In genomic region chr7:28389504-28390385, GRCh38 we compare ENCODE assay signal across 8 cellular contexts. TPM values are rescaled to one million over a fixed set of nuclear protein-coding genes. Genes with fewer than 3 reads are reported as not detected.
DNase-seq lines count a peak whose midpoint lies in the region; ATAC-seq, FAIRE-seq and TF ChIP-seq lines count a peak whose summit lies in the region.

No MANE protein-coding gene starts in this region.

- H3F3A ChIP-seq in SU-DHL-6 (ENCODE audit: insufficient read depth), result no peaks in the 10 kb centered on the region

- FAIRE-seq in frontal cortex (lab: Jason Lieb, UNC), result peak; percentile 96

- H3K4me2 ChIP-seq in SU-DHL-6 (ENCODE audit: low read depth, low read length, poor library complexity, severe bottlenecking), result peak overlapping the region; percentile 45

- no peaks in the 10 kb centered on the region for H3K36me3 Mint-ChIP-seq in activated T-helper 2 cell treated with anti-CD3 and anti-CD28 coated beads, Interferon-gamma antibody, Interleukin-2, Interleukin-4, amounts not matched to agents 10 μg/mL and 5 μg/mL and 100 μg/mL, durations not matched to agents 14 hours and 24 hours and 36 hours (ENCODE audit: low read depth)
- H3K36me3 Mint-ChIP-seq in stimulated activated memory B cell treated with anti-CD40 and anti-IgM and Interleukin-4, amounts not matched to agents 10 μg/mL and 1 μg/mL and 100 μg/mL, for 72 hours, result no peaks in the 10 kb centered on the region
- H3K36me3 Mint-ChIP-seq in activated naive CD4-positive, alpha-beta T cell treated with anti-CD3 and anti-CD28 coated beads for 36 hours (ENCODE audit: low read depth), result no peaks in the 10 kb centered on the region

- H3K27me3 ChIP-seq in SU-DHL-6 (ENCODE audit: low read length), result no peaks in the 10 kb centered on the region

- no peak overlapping the region for H3K27ac ChIP-seq in SU-DHL-6 (ENCODE audit: low read depth, low read length)

- no peaks in the 10 kb centered on the region for H4K20me1 ChIP-seq in SU-DHL-6 (ENCODE audit: low read depth, low read length)

- no peaks in the 10 kb centered on the region for H3K36me3 ChIP-seq in SU-DHL-6 (ENCODE audit: low read length)

- TF ChIP-seq CTCF in GM12864 (IDR thresholded peaks at IDR 0.05; ENCODE audit: low read depth, low read length, missing control alignments) (peak; percentile 58), SU-DHL-6 (IDR thresholded peaks at IDR 0.05; ENCODE audit: insufficient read depth, low read length, poor library complexity, severe bottlenecking) (peak; percentile 98)

- ATAC-seq in stimulated activated memory B cell treated with anti-CD40 and anti-IgM and Interleukin-4, amounts not matched to agents 10 μg/mL and 1 μg/mL and 100 μg/mL, for 72 hours, result no peak

- H3K9me3 Mint-ChIP-seq in activated T-helper 2 cell treated with anti-CD3 and anti-CD28 coated beads, Interferon-gamma antibody, Interleukin-2, Interleukin-4, amounts not matched to agents 10 μg/mL and 5 μg/mL and 100 μg/mL, durations not matched to agents 14 hours and 24 hours and 36 hours, result no peaks in the 10 kb centered on the region
- H3K9me3 Mint-ChIP-seq in stimulated activated memory B cell treated with anti-CD40 and anti-IgM and Interleukin-4, amounts not matched to agents 10 μg/mL and 1 μg/mL and 100 μg/mL, for 72 hours, result no peaks in the 10 kb centered on the region
- no peaks in the 10 kb centered on the region for H3K9me3 Mint-ChIP-seq in activated naive CD4-positive, alpha-beta T cell treated with anti-CD3 and anti-CD28 coated beads for 36 hours

- H3K4me3 Mint-ChIP-seq in activated T-helper 2 cell treated with anti-CD3 and anti-CD28 coated beads, Interferon-gamma antibody, Interleukin-2, Interleukin-4, amounts not matched to agents 10 μg/mL and 5 μg/mL and 100 μg/mL, durations not matched to agents 14 hours and 24 hours and 36 hours (ENCODE audit: low read depth), result no peak overlapping the region
- no peak overlapping the region for H3K4me3 Mint-ChIP-seq in stimulated activated memory B cell treated with anti-CD40 and anti-IgM and Interleukin-4, amounts not matched to agents 10 μg/mL and 1 μg/mL and 100 μg/mL, for 72 hours
- no peak overlapping the region for H3K4me3 Mint-ChIP-seq in activated naive CD4-positive, alpha-beta T cell treated with anti-CD3 and anti-CD28 coated beads for 36 hours

- H3K4me3 ChIP-seq in GM12864 (ENCODE audit: low read depth, low read length) (no peak overlapping the region), SU-DHL-6 (ENCODE audit: insufficient read depth, low read length, poor library complexity, severe bottlenecking) (no peak overlapping the region)

- no peaks in the 10 kb centered on the region for H3K79me2 ChIP-seq in SU-DHL-6 (ENCODE audit: insufficient read depth, low read length)

- CTCF ChIA-PET in activated naive CD4-positive, alpha-beta T cell treated with anti-CD3 and anti-CD28 coated beads for 36 hours (lab: Charles Lee), result interaction anchor here (0.5 to 1.3 kb wide), 12 partner anchors 20 to 469 kb away, joined by 3 to 6 read pairs (median 3); no protein-coding TSS in a partner anchor

- DNase-seq in GM12864 (ENCODE audit: low read depth), result peak; percentile 37
- peak; percentile 25 for DNase-seq in NCI-H128 (lab: John Stamatoyannopoulos, UW; ENCODE audit: unreplicated experiment)
- DNase-seq in frontal cortex (ENCODE audit: low spot score in 2 of 2), result no peak
- DNase-seq in pons (ENCODE audit: low spot score), result peak; percentile 92
- DNase-seq in activated T-helper 2 cell treated with anti-CD3 and anti-CD28 coated beads, Interferon-gamma antibody, Interleukin-2, Interleukin-4, amounts not matched to agents 10 μg/mL and 5 μg/mL and 100 μg/mL, durations not matched to agents 14 hours and 24 hours and 36 hours (ENCODE audit: low spot score), result no peak
- DNase-seq in activated naive CD4-positive, alpha-beta T cell treated with anti-CD3 and anti-CD28 coated beads for 36 hours, result no peak

- H3K9me2 ChIP-seq in SU-DHL-6 (replicated peaks; ENCODE audit: insufficient read depth, low read length), result no peaks in the 10 kb centered on the region

- no peaks in the 10 kb centered on the region for H3K9me3 ChIP-seq in SU-DHL-6 (ENCODE audit: insufficient read depth, low read length)

- H3K4me1 Mint-ChIP-seq in activated T-helper 2 cell treated with anti-CD3 and anti-CD28 coated beads, Interferon-gamma antibody, Interleukin-2, Interleukin-4, amounts not matched to agents 10 μg/mL and 5 μg/mL and 100 μg/mL, durations not matched to agents 14 hours and 24 hours and 36 hours (ENCODE audit: low read depth), result no peaks in the 10 kb centered on the region
- H3K4me1 Mint-ChIP-seq in stimulated activated memory B cell treated with anti-CD40 and anti-IgM and Interleukin-4, amounts not matched to agents 10 μg/mL and 1 μg/mL and 100 μg/mL, for 72 hours, result peaks cover 8% of the 10 kb centered on the region
- H3K4me1 Mint-ChIP-seq in activated naive CD4-positive, alpha-beta T cell treated with anti-CD3 and anti-CD28 coated beads for 36 hours (ENCODE audit: low read depth), result peaks cover 2% of the 10 kb centered on the region

- H3K27me3 Mint-ChIP-seq in activated T-helper 2 cell treated with anti-CD3 and anti-CD28 coated beads, Interferon-gamma antibody, Interleukin-2, Interleukin-4, amounts not matched to agents 10 μg/mL and 5 μg/mL and 100 μg/mL, durations not matched to agents 14 hours and 24 hours and 36 hours (ENCODE audit: low read depth), result peaks cover 28% of the 10 kb centered on the region
- H3K27me3 Mint-ChIP-seq in stimulated activated memory B cell treated with anti-CD40 and anti-IgM and Interleukin-4, amounts not matched to agents 10 μg/mL and 1 μg/mL and 100 μg/mL, for 72 hours, result peaks cover 25% of the 10 kb centered on the region
- H3K27me3 Mint-ChIP-seq in activated naive CD4-positive, alpha-beta T cell treated with anti-CD3 and anti-CD28 coated beads for 36 hours (ENCODE audit: low read depth), result peaks cover 31% of the 10 kb centered on the region

- intact Hi-C loops in activated T-helper 2 cell treated with anti-CD3 and anti-CD28 coated beads, Interferon-gamma antibody, Interleukin-2, Interleukin-4, amounts not matched to agents 10 μg/mL and 5 μg/mL and 100 μg/mL, durations not matched to agents 14 hours and 24 hours and 36 hours (cut with micrococcal nuclease), result loop anchor here (1.0 kb wide), 2 partner anchors 237 to 465 kb away; no protein-coding TSS in a partner anchor
- intact Hi-C loops in activated naive CD4-positive, alpha-beta T cell treated with anti-CD3 and anti-CD28 coated beads for 36 hours (cut with micrococcal nuclease), result loop anchor here (1.0 to 2.0 kb wide), 3 partner anchors 93 to 465 kb away; no protein-coding TSS in a partner anchor

- no peak overlapping the region for H3K27ac Mint-ChIP-seq in activated T-helper 2 cell treated with anti-CD3 and anti-CD28 coated beads, Interferon-gamma antibody, Interleukin-2, Interleukin-4, amounts not matched to agents 10 μg/mL and 5 μg/mL and 100 μg/mL, durations not matched to agents 14 hours and 24 hours and 36 hours
- no peak overlapping the region for H3K27ac Mint-ChIP-seq in stimulated activated memory B cell treated with anti-CD40 and anti-IgM and Interleukin-4, amounts not matched to agents 10 μg/mL and 1 μg/mL and 100 μg/mL, for 72 hours
- no peak overlapping the region for H3K27ac Mint-ChIP-seq in activated naive CD4-positive, alpha-beta T cell treated with anti-CD3 and anti-CD28 coated beads for 36 hours

- H3K9ac ChIP-seq in SU-DHL-6 (ENCODE audit: low read length), result no peak overlapping the region

- H2AFZ ChIP-seq in SU-DHL-6 (ENCODE audit: low read depth, low read length, severe bottlenecking), result peak overlapping the region; percentile 18

RNA-seq across cellular contexts. Expression of gene CREB5, which starts 22.6 kb away (rescaled TPM):
- 4.5 TPM for total RNA-seq in frontal cortex
- not detected in 2 replicates for total RNA-seq in activated T-helper 2 cell treated with anti-CD3 and anti-CD28 coated beads, Interferon-gamma antibody, Interleukin-2, Interleukin-4, amounts not matched to agents 10 μg/mL and 5 μg/mL and 100 μg/mL, durations not matched to agents 14 hours and 24 hours and 36 hours
- total RNA-seq in activated naive CD4-positive, alpha-beta T cell treated with anti-CD3 and anti-CD28 coated beads for 36 hours, result under 1 TPM; 0.30 to 0.48 TPM

Comparison
In these comparisons a context has a peak if more than half of its experiments do, and no peak if none do; other contexts are left out.
1. DNase-seq: peak in GM12864 (single experiment), NCI-H128 (single experiment) and pons (single experiment); none in frontal cortex (0 of 2), activated T-helper 2 cell treated with anti-CD3 and anti-CD28 coated beads, Interferon-gamma antibody, Interleukin-2, Interleukin-4, amounts not matched to agents 10 μg/mL and 5 μg/mL and 100 μg/mL, durations not matched to agents 14 hours and 24 hours and 36 hours (single experiment) and activated naive CD4-positive, alpha-beta T cell treated with anti-CD3 and anti-CD28 coated beads for 36 hours (single experiment).